ENCODE assay signal across 18 cellular contexts in the genomic region with DNA sequence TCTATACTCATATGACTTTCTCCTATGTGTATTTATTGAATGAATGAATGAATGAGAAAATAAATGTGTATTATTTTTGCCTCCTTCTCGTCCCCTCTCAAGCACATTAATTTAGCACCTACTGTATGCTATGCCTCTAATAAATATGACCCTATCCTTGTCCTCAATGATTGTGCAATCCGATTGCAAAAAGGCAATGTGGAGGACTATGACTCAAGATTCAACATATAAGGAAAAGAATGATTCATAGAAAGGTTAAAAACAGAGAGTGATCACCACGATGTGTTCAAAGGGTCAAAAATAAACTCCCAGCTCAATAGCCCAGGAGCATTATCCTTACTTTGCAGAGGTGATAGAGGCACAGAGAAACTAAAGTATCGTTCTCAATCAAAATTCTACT.
"Had no signal": no experiment of that assay in that cellular context is flagged by ENCODE, and none has a peak within 500 bp of the region (broad histone marks: within the 10 kb centered on the region; RNA-seq: fewer than 3 reads in every experiment).

No MANE protein-coding gene starts in this region.

- H3K9me3 ChIP-seq: neutrophil, prostate gland, tibial nerve, vagina had no signal

- DNase-seq: activated CD4-positive, alpha-beta memory T cell treated with anti-CD3 and anti-CD28 coated beads, Interleukin-2, amount 10 ng/mL, durations not matched to agents 7 days and 5 days; activated CD4-positive, alpha-beta T cell treated with anti-CD3 and anti-CD28 coated beads for 36 hours; activated naive CD8-positive, alpha-beta T cell treated with anti-CD3 and anti-CD28 coated beads, Interleukin-2, amount 10 ng/mL, durations not matched to agents 7 days and 5 days; activated T-cell treated with anti-CD3 and anti-CD28 coated beads, Interleukin-2, amount 50 U/mL, for 48 hours; central memory CD4-positive, alpha-beta T cell; effector memory CD8-positive, alpha-beta T cell; immature natural killer cell; left colon; naive thymus-derived CD4-positive, alpha-beta T cell; stimulated activated CD4-positive, alpha-beta T cell treated with anti-CD3 and anti-CD28 coated beads, Interleukin-2, amount 100 ng/mL, for 24 hours; stimulated activated naive B cell treated with anti-CD40 and anti-IgM and Interleukin-4, amounts not matched to agents 10 μg/mL and 1 μg/mL and 100 μg/mL, for 72 hours had no signal

- H3K4me3 ChIP-seq: lung, prostate gland, tibial nerve, vagina had no signal

- H3K36me3 ChIP-seq: neutrophil, prostate gland, tibial nerve, vagina had no signal

- H3K27ac ChIP-seq: neutrophil, prostate gland, tibial nerve, vagina, VCaP had no signal

- H3K27me3 ChIP-seq: neutrophil, tibial nerve, vagina had no signal

- ATAC-seq: activated CD4-positive, alpha-beta T cell treated with anti-CD3 and anti-CD28 coated beads for 36 hours; effector memory CD8-positive, alpha-beta T cell; left colon; naive thymus-derived CD4-positive, alpha-beta T cell; sciatic nerve; stimulated activated naive B cell treated with anti-CD40 and anti-IgM and Interleukin-4, amounts not matched to agents 10 μg/mL and 1 μg/mL and 100 μg/mL, for 72 hours had no signal

- H3K4me1 ChIP-seq: prostate gland, tibial nerve, vagina had no signal
